Comparison of ENCODE assay signal across 1 cellular context in the genomic region with DNA sequence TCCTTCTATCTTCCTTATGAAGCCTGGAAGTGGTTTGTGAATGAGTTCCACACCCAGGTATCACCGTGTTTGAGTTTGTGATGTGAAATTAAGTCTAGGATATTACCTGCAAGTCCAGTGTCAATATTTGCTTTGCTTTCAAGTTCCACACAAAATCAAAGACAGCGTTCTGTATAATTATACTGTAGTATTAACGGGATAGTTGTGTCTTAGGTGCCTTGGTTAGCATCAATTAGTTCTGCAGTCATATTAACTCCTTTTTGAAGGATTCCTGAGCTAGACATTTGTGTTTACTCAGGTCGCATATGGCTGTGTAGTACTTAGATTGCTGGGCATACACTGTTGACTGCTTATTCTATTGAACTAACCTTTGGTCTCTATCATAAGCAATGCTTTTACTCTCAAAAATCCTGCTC.
TF ChIP-seq lines count a peak whose summit lies in the region.

No MANE protein-coding gene starts in this region.

TF ChIP-seq in HepG2, 621 proteins besides CTCF, POLR2A, EP300 and RAD21 (continued from another document):
- TF ChIP-seq HNF4A (CRISPR knock-in tag; IDR thresholded peaks at IDR 0.05) (peak; percentile 81), SP1 (IDR thresholded peaks at IDR 0.05) (no peak), SP1 (CRISPR knock-in tag; IDR thresholded peaks at IDR 0.05) (no peak), EEA1 (CRISPR knock-in tag; IDR thresholded peaks at IDR 0.05; ENCODE audit: borderline replicate concordance) (no peak), CREB1 (IDR thresholded peaks at IDR 0.05) (no peak), CREB1 (CRISPR knock-in tag; IDR thresholded peaks at IDR 0.05) (0 out of 2 replicates have a peak, but pooled peaks have one; percentile 27)
- TF ChIP-seq, protein P1, sequence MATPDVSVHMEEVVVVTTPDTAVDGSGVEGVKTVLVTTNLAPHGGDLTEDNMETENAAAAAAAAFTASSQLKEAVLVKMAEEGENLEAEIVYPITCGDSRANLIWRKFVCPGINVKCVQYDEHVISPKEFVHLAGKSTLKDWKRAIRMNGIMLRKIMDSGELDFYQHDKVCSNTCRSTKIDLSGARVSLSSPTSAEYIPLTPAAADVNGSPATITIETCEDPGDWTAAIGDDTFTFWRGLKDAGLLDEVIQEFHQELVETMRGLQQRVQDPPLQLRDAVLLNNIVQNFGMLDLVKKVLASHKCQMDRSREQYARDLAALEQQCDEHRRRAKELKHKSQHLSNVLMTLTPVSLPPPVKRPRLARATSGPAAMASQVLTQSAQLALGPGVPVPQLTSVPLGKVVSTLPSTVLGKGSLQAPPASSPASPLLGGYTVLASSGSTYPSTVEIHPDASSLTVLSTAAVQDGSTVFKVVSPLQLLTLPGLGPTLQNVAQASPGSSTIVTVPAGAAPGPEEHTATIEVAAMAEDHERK (CRISPR knock-in tag; IDR thresholded peaks at IDR 0.05; ENCODE audit: low read depth): no peak
- TF ChIP-seq, protein P2, sequence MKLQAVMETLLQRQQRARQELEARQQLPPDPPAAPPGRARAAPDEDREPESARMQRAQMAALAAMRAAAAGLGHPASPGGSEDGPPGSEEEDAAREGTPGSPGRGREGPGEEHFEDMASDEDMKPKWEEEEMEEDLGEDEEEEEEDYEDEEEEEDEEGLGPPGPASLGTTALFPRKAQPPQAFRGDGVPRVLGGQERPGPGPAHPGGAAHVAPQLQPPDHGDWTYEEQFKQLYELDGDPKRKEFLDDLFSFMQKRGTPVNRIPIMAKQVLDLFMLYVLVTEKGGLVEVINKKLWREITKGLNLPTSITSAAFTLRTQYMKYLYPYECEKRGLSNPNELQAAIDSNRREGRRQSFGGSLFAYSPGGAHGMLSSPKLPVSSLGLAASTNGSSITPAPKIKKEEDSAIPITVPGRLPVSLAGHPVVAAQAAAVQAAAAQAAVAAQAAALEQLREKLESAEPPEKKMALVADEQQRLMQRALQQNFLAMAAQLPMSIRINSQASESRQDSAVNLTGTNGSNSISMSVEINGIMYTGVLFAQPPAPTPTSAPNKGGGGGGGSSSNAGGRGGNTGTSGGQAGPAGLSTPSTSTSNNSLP (IDR thresholded peaks at IDR 0.05; ENCODE audit: low read depth, low read length): peak; percentile 90
TF ChIP-seq in HepG2: peak in this region for 41.
